ENCODE assay signal across 3 cellular contexts in genomic region chr15:101609742-101610627, GRCh38.
TF ChIP-seq lines count a peak whose summit lies in the region.

No MANE protein-coding gene starts in this region.

TF ChIP-seq in HEK293T, 16 proteins besides CTCF, POLR2A, EP300 and RAD21 (continued from another document):
- TF ChIP-seq BHLHE40 (IDR thresholded peaks at IDR 0.05; ENCODE audit: borderline replicate concordance) (no peak), FOXK2 (IDR thresholded peaks at IDR 0.05) (no peak), L3MBTL2 (conservative IDR thresholded peaks at IDR 0.05) (no peak), HDGF (IDR thresholded peaks at IDR 0.05; ENCODE audit: borderline replicate concordance) (no peak), SP1 (IDR thresholded peaks at IDR 0.05) (no peak), PKNOX1 (IDR thresholded peaks at IDR 0.05) (no peak), SUZ12 (IDR thresholded peaks at IDR 0.05) (no peak), TARDBP (IDR thresholded peaks at IDR 0.05) (no peak), NFRKB (IDR thresholded peaks at IDR 0.05) (no peak), CTBP1 (IDR thresholded peaks at IDR 0.05; ENCODE audit: borderline replicate concordance) (no peak), ARNT (IDR thresholded peaks at IDR 0.05) (no peak)

TF ChIP-seq in IMR-90, 13 proteins besides CTCF, POLR2A, EP300 and RAD21 (continued from another document):
- TF ChIP-seq SMC3 (IDR thresholded peaks at IDR 0.05; ENCODE audit: low read depth, low read length) = no peak
- no peak for TF ChIP-seq MAFK (IDR thresholded peaks at IDR 0.05; ENCODE audit: low read depth, low read length)
- no peak for TF ChIP-seq BHLHE40 (IDR thresholded peaks at IDR 0.05; ENCODE audit: low read depth, low read length)
- no peak for TF ChIP-seq MXI1 (IDR thresholded peaks at IDR 0.05; ENCODE audit: borderline replicate concordance, low read depth, low read length)
- TF ChIP-seq CEBPB (IDR thresholded peaks at IDR 0.05; ENCODE audit: low read depth, low read length) = no peak

TF ChIP-seq in GM23338, 12 proteins besides CTCF, POLR2A, EP300 and RAD21 (continued from another document):
- TF ChIP-seq STAT1 (IDR thresholded peaks at IDR 0.05; ENCODE audit: unreplicated experiment) (no peak), ETS1 (IDR thresholded peaks at IDR 0.05) (no peak)
